Comparison of ENCODE assay signal across 8 cellular contexts in the genomic region with DNA sequence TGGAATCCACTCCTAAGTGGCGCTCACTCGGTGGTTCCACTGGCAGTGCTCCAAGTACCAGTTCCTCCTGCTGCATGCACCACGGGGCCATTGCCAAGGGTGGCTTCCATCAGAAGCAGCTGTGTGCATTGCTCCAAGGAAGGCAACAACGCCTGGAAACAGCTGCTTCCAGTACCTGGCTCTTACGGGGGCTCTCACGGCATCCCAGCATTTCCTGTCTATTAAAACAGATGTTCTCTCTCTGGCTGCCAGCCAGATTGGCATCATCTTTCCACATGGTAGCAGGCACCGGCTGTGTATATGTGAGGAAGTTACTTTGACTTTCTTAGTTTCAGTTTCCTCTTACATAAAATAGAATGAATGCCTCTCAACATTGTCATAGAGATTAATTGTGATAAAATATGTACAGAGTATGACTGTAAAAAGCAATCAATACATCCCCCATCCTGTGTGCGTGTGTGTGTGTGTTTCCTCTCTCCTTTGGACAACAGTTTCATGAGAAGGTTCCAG.
A peak's percentile ranks its signal among the peaks of the same experiment; 100 is the strongest.
DNase-seq lines count a peak whose midpoint lies in the region; ATAC-seq, FAIRE-seq and TF ChIP-seq lines count a peak whose summit lies in the region.

No MANE protein-coding gene starts in this region.

- DNase-seq in AG09319 (ENCODE audit: extremely low read depth, low read depth): peak; percentile 19
- DNase-seq in NCI-H748 (lab: John Stamatoyannopoulos, UW; ENCODE audit: unreplicated experiment): peak; percentile 88
- peak; percentile 75 to 81 for DNase-seq in dermis microvascular lymphatic vessel endothelial cell (ENCODE audit: low read depth in 2 of 2)
- DNase-seq in putamen (ENCODE audit: low spot score): peak; percentile 2
- DNase-seq in chondrocyte (ENCODE audit: low spot score): no peak
- DNase-seq in RCC 7860 (ENCODE audit: low spot score): no peak

- FAIRE-seq in RCC 7860 (lab: Jason Lieb, UNC): no peak

- H3K4me1 Mint-ChIP-seq in chondrocyte (ENCODE audit: low read depth): peaks cover 2% of the 10 kb centered on the region

- no peak overlapping the region for H3K27ac Mint-ChIP-seq in chondrocyte (ENCODE audit: unreplicated experiment)

- no peaks in the 10 kb centered on the region for H3K9me3 Mint-ChIP-seq in chondrocyte (ENCODE audit: low read depth)

- no peak for TF ChIP-seq CTCF in AG09319 (IDR thresholded peaks at IDR 0.05; ENCODE audit: low read depth, low read length)
- no peak for TF ChIP-seq CTCF in chondrocyte (IDR thresholded peaks at IDR 0.05)

- no peaks in the 10 kb centered on the region for H3K36me3 Mint-ChIP-seq in chondrocyte (ENCODE audit: low read depth)

- H3K4me3 Mint-ChIP-seq in chondrocyte (ENCODE audit: unreplicated experiment): no peak overlapping the region

- peak; percentile 51 for ATAC-seq in GM18520 (IDR thresholded peaks at IDR 0.05; ENCODE audit: unreplicated experiment)
- ATAC-seq in HG03159 (IDR thresholded peaks at IDR 0.05; ENCODE audit: unreplicated experiment): peak; percentile 87

- no peaks in the 10 kb centered on the region for H3K27me3 Mint-ChIP-seq in chondrocyte (ENCODE audit: low read depth)

Comparison
In these comparisons a context has a peak if more than half of its experiments do, and no peak if none do; other contexts are left out.
1. DNase-seq: peak in AG09319 (single experiment), NCI-H748 (single experiment), dermis microvascular lymphatic vessel endothelial cell (2 of 2) and putamen (single experiment); none in chondrocyte (single experiment) and RCC 7860 (single experiment).